In genomic region chr10:63241898-63242297, GRCh38 we compare ENCODE assay signal across 9 cellular contexts.
A peak's percentile ranks its signal among the peaks of the same experiment; 100 is the strongest.
DNase-seq lines count a peak whose midpoint lies in the region; ATAC-seq and TF ChIP-seq lines count a peak whose summit lies in the region.
"Had no signal": no experiment of that assay in that cellular context is flagged by ENCODE, and none has a peak within 500 bp of the region (broad histone marks: within the 10 kb centered on the region; RNA-seq: fewer than 3 reads in every experiment).

No MANE protein-coding gene starts in this region.

- H3K27me3 ChIP-seq in heart right ventricle (no peaks in the 10 kb centered on the region), KMS-11 (ENCODE audit: insufficient read depth, low read depth) (no peaks in the 10 kb centered on the region), thyroid gland (no peaks in the 10 kb centered on the region)

- no peak for TF ChIP-seq POLR2A in thyroid gland (IDR thresholded peaks at IDR 0.05)

- H3K27ac Mint-ChIP-seq in activated naive CD8-positive, alpha-beta T cell treated with anti-CD3 and anti-CD28 coated beads for 36 hours = peak overlapping the region; percentile 77

- H3K9me3 ChIP-seq in heart right ventricle (peaks cover 0 to 10% (median 0%) of the 10 kb centered on the region in 11 donors), thyroid gland (no peaks in the 10 kb centered on the region)
- H3K9me3 ChIP-seq: thoracic aorta had no signal

- peak overlapping the region in 1 of 10 donors; percentile 11 for H3K4me3 ChIP-seq in heart right ventricle
- no peak overlapping the region for H3K4me3 ChIP-seq in KMS-11 (IDR thresholded peaks at IDR 0.05; ENCODE audit: insufficient read depth, low read depth, low read length)
- no peak overlapping the region for H3K4me3 ChIP-seq in thyroid gland (replicated peaks in 1 of 3)
- H3K4me3 ChIP-seq: thoracic aorta had no signal

- H3K79me2 ChIP-seq in KMS-11 (ENCODE audit: insufficient read depth, low read depth) = peaks cover 93% of the 10 kb centered on the region

- no peaks in the 10 kb centered on the region for H3K27me3 Mint-ChIP-seq in activated naive CD8-positive, alpha-beta T cell treated with anti-CD3 and anti-CD28 coated beads for 36 hours

- TF ChIP-seq CTCF in heart right ventricle (IDR thresholded peaks at IDR 0.05) = no peak
- no peak for TF ChIP-seq CTCF in KMS-11 (conservative IDR thresholded peaks at IDR 0.05; ENCODE audit: low read depth, low read length)
- TF ChIP-seq CTCF in thyroid gland (IDR thresholded peaks at IDR 0.05) = no peak

- 42 to 52% methylated on average over 3 of the region's 3 CpGs for WGBS in heart right ventricle, 2 donors
- 70 to 80% methylated on average over 3 of the region's 3 CpGs for WGBS in thyroid gland, 2 donors

- H3K27ac ChIP-seq in heart right ventricle (peak overlapping the region in 6 of 10 donors; percentile 2 to 67 (median 42)), KMS-11 (no peak overlapping the region), thyroid gland (peak overlapping the region in 2 of 3 donors; percentile 8 to 12)
- H3K27ac ChIP-seq: thoracic aorta had no signal

- no peak overlapping the region for H2AFZ ChIP-seq in KMS-11 (ENCODE audit: low read depth)

- H3K4me1 ChIP-seq in heart right ventricle = peaks cover 0 to 84% (median 55%) of the 10 kb centered on the region in 9 donors
- H3K4me1 ChIP-seq in KMS-11 (ENCODE audit: low read depth, poor library complexity, severe bottlenecking) = peaks cover 65% of the 10 kb centered on the region
- H3K4me1 ChIP-seq in thyroid gland = peaks cover 25 to 41% of the 10 kb centered on the region in 2 donors

- H4K20me1 ChIP-seq in KMS-11 (ENCODE audit: insufficient read depth) = peaks cover 33% of the 10 kb centered on the region

- no peak overlapping the region for H3K9ac ChIP-seq in KMS-11

- intact Hi-C loops in heart right ventricle (cut with DNase I) (no loop called here), Right ventricle myocardium inferior (cut with DNase I) (loop anchor here (2.0 kb wide), 1 partner anchor 15 kb away; no protein-coding TSS in a partner anchor), thyroid gland (cut with DNase I) (no loop called here)

- H3K4me2 ChIP-seq in KMS-11 = peak overlapping the region; percentile 13; the same call in 1 of the 2 replicates

- H3K36me3 Mint-ChIP-seq in activated naive CD8-positive, alpha-beta T cell treated with anti-CD3 and anti-CD28 coated beads for 36 hours = peaks cover 35% of the 10 kb centered on the region

- no peak for DNase-seq in heart right ventricle
- no peak for DNase-seq in Right ventricle myocardium inferior (ENCODE audit: missing footprints)
- no peak for DNase-seq in activated naive CD8-positive, alpha-beta T cell treated with anti-CD3 and anti-CD28 coated beads for 36 hours
- DNase-seq in thyroid gland = no peak
- no peak for DNase-seq in COLO829 (ENCODE audit: low spot score)
- no peak for DNase-seq in SW480 (ENCODE audit: low spot score)

- H3K4me1 Mint-ChIP-seq in activated naive CD8-positive, alpha-beta T cell treated with anti-CD3 and anti-CD28 coated beads for 36 hours = peaks cover 58% of the 10 kb centered on the region

- peak overlapping the region; percentile 40 for H3K4me3 Mint-ChIP-seq in activated naive CD8-positive, alpha-beta T cell treated with anti-CD3 and anti-CD28 coated beads for 36 hours

- peak in 5 of 8 donors; percentile 29 to 60 (median 52) for ATAC-seq in heart right ventricle
- ATAC-seq in Right ventricle myocardium inferior = no peak
- no peak for ATAC-seq in GM21619 (IDR thresholded peaks at IDR 0.05; ENCODE audit: unreplicated experiment)

- H3K9me3 Mint-ChIP-seq in activated naive CD8-positive, alpha-beta T cell treated with anti-CD3 and anti-CD28 coated beads for 36 hours = peaks cover 15% of the 10 kb centered on the region

- H3K36me3 ChIP-seq in heart right ventricle = peaks cover 0 to 4% (median 0%) of the 10 kb centered on the region in 9 donors
- no peaks in the 10 kb centered on the region for H3K36me3 ChIP-seq in KMS-11 (ENCODE audit: insufficient read depth)
- no peaks in the 10 kb centered on the region for H3K36me3 ChIP-seq in thyroid gland
- H3K36me3 ChIP-seq: thoracic aorta had no signal

Comparison
In these comparisons a context has a peak if more than half of its experiments do, and no peak if none do; other contexts are left out.
1. ATAC-seq: peak in heart right ventricle (5 of 8); none in Right ventricle myocardium inferior (single experiment) and GM21619 (single experiment).